In genomic region chr10:93267521-93267920, GRCh38 we compare ENCODE assay signal across 11 cellular contexts.
A peak's percentile ranks its signal among the peaks of the same experiment; 100 is the strongest.
DNase-seq lines count a peak whose midpoint lies in the region; ATAC-seq and TF ChIP-seq lines count a peak whose summit lies in the region.
"Had no signal": no experiment of that assay in that cellular context is flagged by ENCODE, and none has a peak within 500 bp of the region (broad histone marks: within the 10 kb centered on the region; RNA-seq: fewer than 3 reads in every experiment).

No MANE protein-coding gene starts in this region.

- peaks cover 14 to 22% (median 19%) of the 10 kb centered on the region in 3 donors for H3K4me1 Mint-ChIP-seq in IgD-negative memory B cell
- H3K4me1 Mint-ChIP-seq in activated naive CD4-positive, alpha-beta T cell treated with anti-CD3 and anti-CD28 coated beads, Interleukin-2, amount 10 ng/mL, durations not matched to agents 7 days and 5 days, result peaks cover 9% of the 10 kb centered on the region

- no peak overlapping the region for H3K4me3 ChIP-seq in GM12865 (ENCODE audit: low read depth, low read length)

- H3K27ac Mint-ChIP-seq in IgD-negative memory B cell, result peak overlapping the region in 2 of 3 donors; percentile 2 to 39
- H3K27ac Mint-ChIP-seq in activated naive CD4-positive, alpha-beta T cell treated with anti-CD3 and anti-CD28 coated beads, Interleukin-2, amount 10 ng/mL, durations not matched to agents 7 days and 5 days, result no peak overlapping the region

- H3K27me3 Mint-ChIP-seq in IgD-negative memory B cell, result no peaks in the 10 kb centered on the region
- H3K27me3 Mint-ChIP-seq in activated naive CD4-positive, alpha-beta T cell treated with anti-CD3 and anti-CD28 coated beads, Interleukin-2, amount 10 ng/mL, durations not matched to agents 7 days and 5 days, result no peaks in the 10 kb centered on the region

- ATAC-seq in GM19351 (IDR thresholded peaks at IDR 0.05; ENCODE audit: unreplicated experiment) (peak; percentile 99), HG02870 (IDR thresholded peaks at IDR 0.05; ENCODE audit: unreplicated experiment) (peak; percentile 98)
- ATAC-seq: Panc1 had no signal

- peaks cover 5% of the 10 kb centered on the region for H3K36me3 Mint-ChIP-seq in IgD-negative memory B cell
- no peaks in the 10 kb centered on the region for H3K36me3 Mint-ChIP-seq in activated naive CD4-positive, alpha-beta T cell treated with anti-CD3 and anti-CD28 coated beads, Interleukin-2, amount 10 ng/mL, durations not matched to agents 7 days and 5 days

- TF ChIP-seq CTCF in GM12865 (IDR thresholded peaks at IDR 0.05; ENCODE audit: insufficient read depth, low read depth, low read length, missing control alignments), result no peak

- peaks cover 0 to 12% (median 0%) of the 10 kb centered on the region in 3 donors for H3K9me3 Mint-ChIP-seq in IgD-negative memory B cell
- no peaks in the 10 kb centered on the region for H3K9me3 Mint-ChIP-seq in activated naive CD4-positive, alpha-beta T cell treated with anti-CD3 and anti-CD28 coated beads, Interleukin-2, amount 10 ng/mL, durations not matched to agents 7 days and 5 days

- DNase-seq in GM12865 (ENCODE audit: low read depth) (peak; percentile 90), NCI-H2171 (lab: John Stamatoyannopoulos, UW) (no peak), COLO829 (ENCODE audit: low spot score) (no peak), SW480 (ENCODE audit: low spot score) (no peak)
- DNase-seq in activated naive CD4-positive, alpha-beta T cell treated with anti-CD3 and anti-CD28 coated beads, Interleukin-2, amount 10 ng/mL, durations not matched to agents 7 days and 5 days, result no peak
- DNase-seq: activated CD4-positive, alpha-beta T cell treated with anti-CD3 and anti-CD28 coated beads, Interleukin-2, amount 50 U/mL, for 4 hours; amniotic stem cell had no signal

- peak overlapping the region in 2 of 4 donors; percentile 44 to 76 for H3K4me3 Mint-ChIP-seq in IgD-negative memory B cell
- H3K4me3 Mint-ChIP-seq in activated naive CD4-positive, alpha-beta T cell treated with anti-CD3 and anti-CD28 coated beads, Interleukin-2, amount 10 ng/mL, durations not matched to agents 7 days and 5 days, result no peak overlapping the region

- CTCF ChIA-PET in activated naive CD4-positive, alpha-beta T cell treated with anti-CD3 and anti-CD28 coated beads, Interleukin-2, amount 10 ng/mL, durations not matched to agents 7 days and 5 days (lab: Charles Lee), result interaction anchor here (0.9 kb wide), 1 partner anchor 425 kb away, joined by 3 read pairs; no protein-coding TSS in a partner anchor
